Comparison of ENCODE assay signal across 19 cellular contexts in genomic region chr4:84932462-84932861, GRCh38. TPM values are rescaled to one million over a fixed set of nuclear protein-coding genes. Genes with fewer than 3 reads are reported as not detected.
DNase-seq lines count a peak whose midpoint lies in the region; ATAC-seq and TF ChIP-seq lines count a peak whose summit lies in the region.
"Had no signal": no experiment of that assay in that cellular context is flagged by ENCODE, and none has a peak within 500 bp of the region (broad histone marks: within the 10 kb centered on the region; RNA-seq: fewer than 3 reads in every experiment).

No MANE protein-coding gene starts in this region.

- TF ChIP-seq CTCF in upper lobe of right lung (IDR thresholded peaks at IDR 0.05) = no peak

- H3K4me3 ChIP-seq in upper lobe of right lung = no peak overlapping the region

- H3K27ac ChIP-seq in epithelial cell of prostate = peak overlapping the region; percentile 11
- no peak overlapping the region for H3K27ac ChIP-seq in upper lobe of right lung
- H3K27ac ChIP-seq: HL-60 had no signal

- H3K9me3 ChIP-seq in upper lobe of right lung = no peaks in the 10 kb centered on the region
- H3K9me3 ChIP-seq: Caco-2 had no signal

- H3K27me3 ChIP-seq in upper lobe of right lung = no peaks in the 10 kb centered on the region

- peaks cover 5% of the 10 kb centered on the region for H3K4me1 ChIP-seq in upper lobe of right lung
- H3K4me1 ChIP-seq: Caco-2 had no signal

- DNase-seq in NAMALWA (ENCODE audit: low spot score) = peak; percentile 1
- no peak for DNase-seq in epithelial cell of prostate (ENCODE audit: low read depth, low spot score)
- no peak for DNase-seq in upper lobe of right lung
- no peak for DNase-seq in activated effector memory CD4-positive, alpha-beta T cell treated with Interleukin-2 at 50 U/mL for 16 hours
- DNase-seq in NCI-H1417 treated with DMSO at 0.1 percent for 48 hours (lab: John Stamatoyannopoulos, UW) = no peak
- no peak for DNase-seq in CD1c-positive myeloid dendritic cell (ENCODE audit: extremely low spot score)
- DNase-seq: Caco-2; CD4-positive, alpha-beta memory T cell; KBM-7; NCI-H1417; NCI-H187 treated with DMSO at 0.1 percent for 48 hours; NCI-H2107; NCI-H446 treated with DMSO at 0.1 percent for 48 hours; NCI-H526 treated with DMSO at 0.1 percent for 48 hours; PC-3; Right ventricle myocardium superior; SW 1271 had no signal

- H3K36me3 ChIP-seq in upper lobe of right lung = peaks cover 9% of the 10 kb centered on the region

- intact Hi-C loops in upper lobe of right lung (cut with DNase I) = no loop called here

- ATAC-seq in HG02870 (IDR thresholded peaks at IDR 0.05; ENCODE audit: unreplicated experiment) = peak; percentile 78
- peak; percentile 46 for ATAC-seq in upper lobe of right lung
- ATAC-seq: PC-3 had no signal

RNA-seq across cellular contexts. Expression of gene WDFY3, which starts 34.0 kb away (rescaled TPM):
- total RNA-seq in upper lobe of right lung = 126 TPM
